17 cellular contexts compared by ENCODE assay signal in genomic region chr10:28585076-28585475, GRCh38.
"Had no signal": no experiment of that assay in that cellular context is flagged by ENCODE, and none has a peak within 500 bp of the region (broad histone marks: within the 10 kb centered on the region; RNA-seq: fewer than 3 reads in every experiment).

No MANE protein-coding gene starts in this region.

- H3K9me3 Mint-ChIP-seq: central memory CD8-positive, alpha-beta T cell; T-cell had no signal

- H3K4me3 Mint-ChIP-seq: central memory CD8-positive, alpha-beta T cell; T-cell had no signal

- H3K9me3 ChIP-seq: lower lobe of right lung, tibial artery, vagina had no signal

- H3K27ac Mint-ChIP-seq: T-cell had no signal

- DNase-seq: activated CD4-positive, alpha-beta T cell treated with anti-CD3 and anti-CD28 coated beads, Interleukin-2, amount 50 U/mL, for 4 hours; activated CD4-positive, CD25-positive, alpha-beta regulatory T cell treated with anti-CD3 and anti-CD28 coated beads, Interleukin-2, amount 50 U/mL, for 72 hours; activated naive CD4-positive, alpha-beta T cell treated with anti-CD3 and anti-CD28 coated beads, Interleukin-2, amount 50 U/mL, for 16 hours; amniotic stem cell; effector CD4-positive, alpha-beta T cell; foreskin fibroblast; head of caudate nucleus; left colon; lower lobe of right lung; stimulated activated CD4-positive, alpha-beta T cell treated with anti-CD3 and anti-CD28 coated beads, Interleukin-15, amount 100 ng/mL, for 24 hours; stimulated activated CD4-positive, alpha-beta T cell treated with anti-CD3 and anti-CD28 coated beads, Interleukin-4, amount 100 ng/mL, for 1 hour; stimulated activated naive CD4-positive, alpha-beta T cell; T-cell; T1000; tibial artery had no signal

- ATAC-seq: left colon, lower lobe of right lung, T-cell had no signal

- H3K27me3 Mint-ChIP-seq: central memory CD8-positive, alpha-beta T cell; T-cell had no signal
